Comparison of ENCODE assay signal across 17 cellular contexts in the genomic region with DNA sequence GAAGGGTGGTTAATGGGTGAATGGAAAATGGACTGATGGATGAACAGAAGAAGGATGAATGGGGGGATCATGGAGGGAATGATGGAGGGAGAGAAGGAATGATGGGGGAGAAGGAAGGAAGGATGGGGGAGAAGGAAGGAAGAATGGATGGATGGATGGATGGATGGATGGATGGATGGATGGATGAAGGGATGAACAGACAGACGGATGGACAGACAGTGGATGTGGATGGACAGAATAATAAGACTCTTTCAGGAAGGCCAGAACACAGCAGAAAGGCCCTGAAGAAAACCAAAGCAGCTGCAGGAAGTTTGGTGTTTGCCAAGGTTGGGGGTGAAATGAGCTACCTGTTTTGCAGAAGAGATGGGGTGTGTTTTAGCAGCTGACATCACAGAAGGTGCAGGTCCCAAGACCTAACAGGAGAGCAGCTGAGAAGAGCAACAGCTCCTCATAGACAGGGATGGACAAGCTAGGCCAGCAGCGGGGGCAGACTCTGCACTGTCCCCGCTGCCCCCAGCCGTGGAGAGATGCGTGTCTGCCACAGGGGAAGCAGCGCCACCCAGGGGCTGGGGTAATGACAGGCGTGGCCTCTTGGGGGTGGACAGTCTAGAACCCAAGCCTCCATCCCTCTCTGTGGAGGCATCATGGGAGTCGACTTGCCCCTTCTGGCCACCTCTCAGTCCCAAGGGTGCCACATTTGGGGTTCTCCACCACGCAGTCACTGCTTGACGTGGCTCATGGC. TPM values are rescaled to one million over a fixed set of nuclear protein-coding genes. Genes with fewer than 3 reads are reported as not detected.
DNase-seq lines count a peak whose midpoint lies in the region; ATAC-seq, FAIRE-seq and TF ChIP-seq lines count a peak whose summit lies in the region.
"Had no signal": no experiment of that assay in that cellular context is flagged by ENCODE, and none has a peak within 500 bp of the region (broad histone marks: within the 10 kb centered on the region; RNA-seq: fewer than 3 reads in every experiment).

No MANE protein-coding gene starts in this region.

- no peaks in the 10 kb centered on the region for H3K9me3 ChIP-seq in CD4-positive, CD25-positive, alpha-beta regulatory T cell (ENCODE audit: control insufficient read depth in 2 of 2, low read length in 2 of 2)
- no peaks in the 10 kb centered on the region for H3K9me3 ChIP-seq in mucosa of descending colon
- no peaks in the 10 kb centered on the region for H3K9me3 ChIP-seq in Karpas-422 (ENCODE audit: low read length)
- H3K9me3 ChIP-seq: esophagus muscularis mucosa had no signal

- H3K4me1 ChIP-seq in CD4-positive, CD25-positive, alpha-beta regulatory T cell (ENCODE audit: control insufficient read depth, insufficient read depth, low read length, poor library complexity, severe bottlenecking): peaks cover 86% of the 10 kb centered on the region
- H3K4me1 ChIP-seq in mucosa of descending colon (ENCODE audit: low read depth): peaks cover 21% of the 10 kb centered on the region
- H3K4me1 ChIP-seq in Karpas-422 (ENCODE audit: low read length): peaks cover 6% of the 10 kb centered on the region; the same call in 1 of the 2 replicates

- in situ Hi-C loops in GM13977 (cut with MboI; ENCODE audit: low pct_unique_long_range_greater_than_20kb, low sequenced_read_pairs, unreplicated experiment): no loop called here

- H3K4me3 Mint-ChIP-seq in CD4-positive, CD25-positive, alpha-beta regulatory T cell: peak overlapping the region; percentile 84 to 97 (median 92)
- no peak overlapping the region for H3K4me3 Mint-ChIP-seq in activated naive CD8-positive, alpha-beta T cell treated with anti-CD3 and anti-CD28 coated beads, Interleukin-2, amount 50 U/mL, for 24 hours

- H3K4me2 ChIP-seq in Karpas-422 (ENCODE audit: low read depth, low read length, poor library complexity, severe bottlenecking): no peak overlapping the region

- peak overlapping the region; percentile 83 for H3K4me3 ChIP-seq in CD4-positive, CD25-positive, alpha-beta regulatory T cell (ENCODE audit: low read depth, low read length)
- no peak overlapping the region for H3K4me3 ChIP-seq in mucosa of descending colon
- H3K4me3 ChIP-seq in Karpas-422 (ENCODE audit: low read length): no peak overlapping the region
- H3K4me3 ChIP-seq: esophagus muscularis mucosa had no signal

- peaks cover 0 to 2% (median 0%) of the 10 kb centered on the region in 7 donors for H3K9me3 Mint-ChIP-seq in CD4-positive, CD25-positive, alpha-beta regulatory T cell
- no peaks in the 10 kb centered on the region for H3K9me3 Mint-ChIP-seq in activated naive CD8-positive, alpha-beta T cell treated with anti-CD3 and anti-CD28 coated beads, Interleukin-2, amount 50 U/mL, for 24 hours

- peak overlapping the region; percentile 94 to 99 (median 98) for H3K27ac Mint-ChIP-seq in CD4-positive, CD25-positive, alpha-beta regulatory T cell
- H3K27ac Mint-ChIP-seq in activated naive CD8-positive, alpha-beta T cell treated with anti-CD3 and anti-CD28 coated beads, Interleukin-2, amount 50 U/mL, for 24 hours: peak overlapping the region; percentile 56

- no peak for FAIRE-seq in H54 (lab: Jason Lieb, UNC)

- no peaks in the 10 kb centered on the region for H3K27me3 ChIP-seq in CD4-positive, CD25-positive, alpha-beta regulatory T cell (ENCODE audit: control insufficient read depth, insufficient read depth, low read length)
- H3K27me3 ChIP-seq in Karpas-422 (ENCODE audit: low read length): no peaks in the 10 kb centered on the region
- H3K27me3 ChIP-seq: esophagus muscularis mucosa had no signal

- peak; percentile 51 to 60 for ATAC-seq in CD4-positive, CD25-positive, alpha-beta regulatory T cell (ENCODE audit: low read depth in 2 of 2)
- ATAC-seq in activated naive CD8-positive, alpha-beta T cell treated with anti-CD3 and anti-CD28 coated beads, Interleukin-2, amount 50 U/mL, for 24 hours: no peak
- no peak for ATAC-seq in mucosa of descending colon
- ATAC-seq in HG03342 (IDR thresholded peaks at IDR 0.05; ENCODE audit: unreplicated experiment): no peak
- ATAC-seq: stimulated activated naive CD8-positive, alpha-beta T cell treated with anti-CD3 and anti-CD28 coated beads, Interleukin-15, Interleukin-2, amounts not matched to agents 100 U/mL and 50 U/mL, for 24 hours had no signal

- H4K20me1 ChIP-seq in Karpas-422 (ENCODE audit: insufficient read depth, low read depth, low read length): no peaks in the 10 kb centered on the region; the same call in 1 of the 2 replicates

- peaks cover 22% of the 10 kb centered on the region for H3K36me3 ChIP-seq in CD4-positive, CD25-positive, alpha-beta regulatory T cell (ENCODE audit: control insufficient read depth, insufficient read depth, low read length)
- H3K36me3 ChIP-seq in mucosa of descending colon (ENCODE audit: low read depth) (no peaks in the 10 kb centered on the region), Karpas-422 (ENCODE audit: insufficient read depth, low read length) (no peaks in the 10 kb centered on the region)
- H3K36me3 ChIP-seq: esophagus muscularis mucosa had no signal

- peaks cover 14 to 94% (median 60%) of the 10 kb centered on the region in 4 donors for H3K4me1 Mint-ChIP-seq in CD4-positive, CD25-positive, alpha-beta regulatory T cell
- H3K4me1 Mint-ChIP-seq in activated naive CD8-positive, alpha-beta T cell treated with anti-CD3 and anti-CD28 coated beads, Interleukin-2, amount 50 U/mL, for 24 hours: peaks cover 55% of the 10 kb centered on the region

- no peaks in the 10 kb centered on the region for H3K27me3 Mint-ChIP-seq in CD4-positive, CD25-positive, alpha-beta regulatory T cell
- no peaks in the 10 kb centered on the region for H3K27me3 Mint-ChIP-seq in activated naive CD8-positive, alpha-beta T cell treated with anti-CD3 and anti-CD28 coated beads, Interleukin-2, amount 50 U/mL, for 24 hours

- H3K27ac ChIP-seq in CD4-positive, CD25-positive, alpha-beta regulatory T cell (ENCODE audit: insufficient read depth, low read length, poor library complexity, severe bottlenecking): peak overlapping the region; percentile 90
- no peak overlapping the region for H3K27ac ChIP-seq in Karpas-422 (ENCODE audit: low read length)
- H3K27ac ChIP-seq: C4-2B, esophagus muscularis mucosa had no signal

- H3K36me3 Mint-ChIP-seq in CD4-positive, CD25-positive, alpha-beta regulatory T cell: peaks cover 26% of the 10 kb centered on the region
- H3K36me3 Mint-ChIP-seq in activated naive CD8-positive, alpha-beta T cell treated with anti-CD3 and anti-CD28 coated beads, Interleukin-2, amount 50 U/mL, for 24 hours (ENCODE audit: low read depth): no peaks in the 10 kb centered on the region

- H3K9ac ChIP-seq in Karpas-422 (ENCODE audit: low read length): no peak overlapping the region

- intact Hi-C loops in mucosa of descending colon (cut with DNase I, micrococcal nuclease): no loop called here

- DNase-seq in CD4-positive, CD25-positive, alpha-beta regulatory T cell: peak in 2 of 3 donors; percentile 55 to 83
- no peak for DNase-seq in GM13977 (ENCODE audit: low spot score)
- DNase-seq in activated naive CD8-positive, alpha-beta T cell treated with anti-CD3 and anti-CD28 coated beads, Interleukin-2, amount 50 U/mL, for 24 hours: no peak
- peak in 2 of 3 donors; percentile 31 to 58 for DNase-seq in mucosa of descending colon
- no peak for DNase-seq in Karpas-422
- DNase-seq in H54 (ENCODE audit: insufficient read length, low spot score): no peak
- no peak for DNase-seq in OCI-M2 (lab: John Stamatoyannopoulos, UW; ENCODE audit: unreplicated experiment)
- DNase-seq: activated CD4-positive, CD25-positive, alpha-beta regulatory T cell; activated gamma-delta T cell treated with Interleukin-2 at 50 U/mL for 16 hours; NCI-H187 treated with DMSO at 0.1 percent for 48 hours; stimulated activated CD4-positive, alpha-beta T cell treated with anti-CD3 and anti-CD28 coated beads, Interleukin-2, amount 100 ng/mL, for 48 hours; stimulated activated naive CD8-positive, alpha-beta T cell treated with anti-CD3 and anti-CD28 coated beads, Interleukin-15, Interleukin-2, amounts not matched to agents 100 U/mL and 50 U/mL, for 24 hours had no signal

- no peak for TF ChIP-seq POLR2A in H54 (IDR thresholded peaks at IDR 0.05; ENCODE audit: low read depth, low read length)

- no peaks in the 10 kb centered on the region for H3K9me2 ChIP-seq in Karpas-422 (replicated peaks; ENCODE audit: insufficient read depth, low read length)

- TF ChIP-seq CTCF in GM13977 (IDR thresholded peaks at IDR 0.05; ENCODE audit: extremely low read depth, insufficient read depth, missing control alignments): peak; percentile 14
- TF ChIP-seq CTCF in mucosa of descending colon (IDR thresholded peaks at IDR 0.05): no peak

- H2AFZ ChIP-seq in Karpas-422 (ENCODE audit: low read length): no peak overlapping the region

- H3K79me2 ChIP-seq in Karpas-422 (ENCODE audit: low read length): no peaks in the 10 kb centered on the region

RNA-seq across cellular contexts. Expression of a gene that starts 17.9 kb away (rescaled TPM):
- 13.6 TPM for total RNA-seq in CD4-positive, CD25-positive, alpha-beta regulatory T cell
- polyA plus RNA-seq in CD4-positive, CD25-positive, alpha-beta regulatory T cell: 1 to 10 TPM; 1.6 to 2.4 (median 2.1) TPM
- total RNA-seq in mucosa of descending colon: 10 to 100 TPM in 2 of 3 donors, 1 to 10 TPM in 1; 8.9 to 22.5 (median 13.3) TPM
- 1.7 and 2.7 TPM in 2 replicates for total RNA-seq in Karpas-422 (2014; rRNA removed; shearing (Covaris generic); ENCODE audit: low replicate concordance)

RNA-seq across cellular contexts. Expression of a gene that starts 20.4 kb away (rescaled TPM):
- total RNA-seq in CD4-positive, CD25-positive, alpha-beta regulatory T cell: 197 TPM
- 100 to 1,000 TPM; 160 to 189 (median 163) TPM for polyA plus RNA-seq in CD4-positive, CD25-positive, alpha-beta regulatory T cell
- 1 to 10 TPM; 4.5 to 5.8 (median 5.3) TPM for total RNA-seq in mucosa of descending colon
- 0.25 TPM in 1 of 2 replicates, not detected in the other for total RNA-seq in Karpas-422 (2014; rRNA removed; shearing (Covaris generic); ENCODE audit: low replicate concordance)
- total RNA-seq: SK-MEL-5 had no signal

RNA-seq across cellular contexts. Expression of a gene that starts 42.2 kb away (rescaled TPM):
- total RNA-seq in CD4-positive, CD25-positive, alpha-beta regulatory T cell: 4.3 TPM
- polyA plus RNA-seq in CD4-positive, CD25-positive, alpha-beta regulatory T cell: 1 to 10 TPM; 2.5 to 4.4 (median 3.6) TPM
- under 1 TPM in 2 of 3 donors, not detected in 1; 0.09 to 0.10 TPM for total RNA-seq in mucosa of descending colon
- total RNA-seq in Karpas-422 (2014; rRNA removed; shearing (Covaris generic); ENCODE audit: low replicate concordance): not detected in 2 replicates
- total RNA-seq: esophagus muscularis mucosa, pulmonary artery endothelial cell, SK-MEL-5 had no signal

Comparison
In these comparisons a context has a peak if more than half of its experiments do, and no peak if none do; other contexts are left out.
1. ATAC-seq: peak in CD4-positive, CD25-positive, alpha-beta regulatory T cell (2 of 2); none in activated naive CD8-positive, alpha-beta T cell treated with anti-CD3 and anti-CD28 coated beads, Interleukin-2, amount 50 U/mL, for 24 hours (single experiment), mucosa of descending colon (single experiment) and HG03342 (single experiment).
2. DNase-seq: peak in CD4-positive, CD25-positive, alpha-beta regulatory T cell (2 of 3) and mucosa of descending colon (2 of 3); none in GM13977 (single experiment), activated naive CD8-positive, alpha-beta T cell treated with anti-CD3 and anti-CD28 coated beads, Interleukin-2, amount 50 U/mL, for 24 hours (single experiment), Karpas-422 (single experiment), H54 (single experiment) and OCI-M2 (single experiment).
3. RNA of a gene that starts 20.4 kb away (total RNA-seq): 197 TPM in CD4-positive, CD25-positive, alpha-beta regulatory T cell (single experiment); 4.5 to 5.8 TPM in mucosa of descending colon and 0.25 TPM in Karpas-422; every median in the first group is over 10 times any median in the second.